Comparison of ENCODE assay signal across 1 cellular context in genomic region chr3:31559872-31560534, GRCh38.
TF ChIP-seq lines count a peak whose summit lies in the region.

No MANE protein-coding gene starts in this region.

TF ChIP-seq in GM23338, 12 proteins besides CTCF, POLR2A, EP300 and RAD21 (continued from another document):
- TF ChIP-seq ZNF331 (CRISPR knock-in tag; IDR thresholded peaks at IDR 0.05; ENCODE audit: low read depth) = no peak
- TF ChIP-seq NANOG (IDR thresholded peaks at IDR 0.05; ENCODE audit: borderline replicate concordance) = no peak
- TF ChIP-seq, protein P1, sequence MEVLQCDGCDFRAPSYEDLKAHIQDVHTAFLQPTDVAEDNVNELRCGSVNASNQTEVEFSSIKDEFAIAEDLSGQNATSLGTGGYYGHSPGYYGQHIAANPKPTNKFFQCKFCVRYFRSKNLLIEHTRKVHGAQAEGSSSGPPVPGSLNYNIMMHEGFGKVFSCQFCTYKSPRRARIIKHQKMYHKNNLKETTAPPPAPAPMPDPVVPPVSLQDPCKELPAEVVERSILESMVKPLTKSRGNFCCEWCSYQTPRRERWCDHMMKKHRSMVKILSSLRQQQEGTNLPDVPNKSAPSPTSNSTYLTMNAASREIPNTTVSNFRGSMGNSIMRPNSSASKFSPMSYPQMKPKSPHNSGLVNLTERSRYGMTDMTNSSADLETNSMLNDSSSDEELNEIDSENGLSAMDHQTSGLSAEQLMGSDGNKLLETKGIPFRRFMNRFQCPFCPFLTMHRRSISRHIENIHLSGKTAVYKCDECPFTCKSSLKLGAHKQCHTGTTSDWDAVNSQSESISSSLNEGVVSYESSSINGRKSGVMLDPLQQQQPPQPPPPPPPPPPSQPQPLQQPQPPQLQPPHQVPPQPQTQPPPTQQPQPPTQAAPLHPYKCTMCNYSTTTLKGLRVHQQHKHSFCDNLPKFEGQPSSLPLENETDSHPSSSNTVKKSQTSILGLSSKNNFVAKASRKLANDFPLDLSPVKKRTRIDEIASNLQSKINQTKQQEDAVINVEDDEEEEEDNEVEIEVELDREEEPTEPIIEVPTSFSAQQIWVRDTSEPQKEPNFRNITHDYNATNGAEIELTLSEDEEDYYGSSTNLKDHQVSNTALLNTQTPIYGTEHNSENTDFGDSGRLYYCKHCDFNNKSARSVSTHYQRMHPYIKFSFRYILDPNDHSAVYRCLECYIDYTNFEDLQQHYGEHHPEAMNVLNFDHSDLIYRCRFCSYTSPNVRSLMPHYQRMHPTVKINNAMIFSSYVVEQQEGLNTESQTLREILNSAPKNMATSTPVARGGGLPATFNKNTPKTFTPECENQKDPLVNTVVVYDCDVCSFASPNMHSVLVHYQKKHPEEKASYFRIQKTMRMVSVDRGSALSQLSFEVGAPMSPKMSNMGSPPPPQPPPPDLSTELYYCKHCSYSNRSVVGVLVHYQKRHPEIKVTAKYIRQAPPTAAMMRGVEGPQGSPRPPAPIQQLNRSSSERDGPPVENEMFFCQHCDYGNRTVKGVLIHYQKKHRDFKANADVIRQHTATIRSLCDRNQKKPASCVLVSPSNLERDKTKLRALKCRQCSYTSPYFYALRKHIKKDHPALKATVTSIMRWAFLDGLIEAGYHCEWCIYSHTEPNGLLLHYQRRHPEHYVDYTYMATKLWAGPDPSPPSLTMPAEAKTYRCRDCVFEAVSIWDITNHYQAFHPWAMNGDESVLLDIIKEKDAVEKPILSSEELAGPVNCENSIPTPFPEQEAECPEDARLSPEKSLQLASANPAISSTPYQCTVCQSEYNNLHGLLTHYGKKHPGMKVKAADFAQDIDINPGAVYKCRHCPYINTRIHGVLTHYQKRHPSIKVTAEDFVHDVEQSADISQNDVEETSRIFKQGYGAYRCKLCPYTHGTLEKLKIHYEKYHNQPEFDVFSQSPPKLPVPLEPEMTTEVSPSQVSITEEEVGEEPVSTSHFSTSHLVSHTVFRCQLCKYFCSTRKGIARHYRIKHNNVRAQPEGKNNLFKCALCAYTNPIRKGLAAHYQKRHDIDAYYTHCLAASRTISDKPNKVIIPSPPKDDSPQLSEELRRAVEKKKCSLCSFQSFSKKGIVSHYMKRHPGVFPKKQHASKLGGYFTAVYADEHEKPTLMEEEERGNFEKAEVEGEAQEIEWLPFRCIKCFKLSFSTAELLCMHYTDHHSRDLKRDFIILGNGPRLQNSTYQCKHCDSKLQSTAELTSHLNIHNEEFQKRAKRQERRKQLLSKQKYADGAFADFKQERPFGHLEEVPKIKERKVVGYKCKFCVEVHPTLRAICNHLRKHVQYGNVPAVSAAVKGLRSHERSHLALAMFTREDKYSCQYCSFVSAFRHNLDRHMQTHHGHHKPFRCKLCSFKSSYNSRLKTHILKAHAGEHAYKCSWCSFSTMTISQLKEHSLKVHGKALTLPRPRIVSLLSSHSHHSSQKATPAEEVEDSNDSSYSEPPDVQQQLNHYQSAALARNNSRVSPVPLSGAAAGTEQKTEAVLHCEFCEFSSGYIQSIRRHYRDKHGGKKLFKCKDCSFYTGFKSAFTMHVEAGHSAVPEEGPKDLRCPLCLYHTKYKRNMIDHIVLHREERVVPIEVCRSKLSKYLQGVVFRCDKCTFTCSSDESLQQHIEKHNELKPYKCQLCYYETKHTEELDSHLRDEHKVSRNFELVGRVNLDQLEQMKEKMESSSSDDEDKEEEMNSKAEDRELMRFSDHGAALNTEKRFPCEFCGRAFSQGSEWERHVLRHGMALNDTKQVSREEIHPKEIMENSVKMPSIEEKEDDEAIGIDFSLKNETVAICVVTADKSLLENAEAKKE (CRISPR knock-in tag; IDR thresholded peaks at IDR 0.05) = no peak
- TF ChIP-seq, protein P2, sequence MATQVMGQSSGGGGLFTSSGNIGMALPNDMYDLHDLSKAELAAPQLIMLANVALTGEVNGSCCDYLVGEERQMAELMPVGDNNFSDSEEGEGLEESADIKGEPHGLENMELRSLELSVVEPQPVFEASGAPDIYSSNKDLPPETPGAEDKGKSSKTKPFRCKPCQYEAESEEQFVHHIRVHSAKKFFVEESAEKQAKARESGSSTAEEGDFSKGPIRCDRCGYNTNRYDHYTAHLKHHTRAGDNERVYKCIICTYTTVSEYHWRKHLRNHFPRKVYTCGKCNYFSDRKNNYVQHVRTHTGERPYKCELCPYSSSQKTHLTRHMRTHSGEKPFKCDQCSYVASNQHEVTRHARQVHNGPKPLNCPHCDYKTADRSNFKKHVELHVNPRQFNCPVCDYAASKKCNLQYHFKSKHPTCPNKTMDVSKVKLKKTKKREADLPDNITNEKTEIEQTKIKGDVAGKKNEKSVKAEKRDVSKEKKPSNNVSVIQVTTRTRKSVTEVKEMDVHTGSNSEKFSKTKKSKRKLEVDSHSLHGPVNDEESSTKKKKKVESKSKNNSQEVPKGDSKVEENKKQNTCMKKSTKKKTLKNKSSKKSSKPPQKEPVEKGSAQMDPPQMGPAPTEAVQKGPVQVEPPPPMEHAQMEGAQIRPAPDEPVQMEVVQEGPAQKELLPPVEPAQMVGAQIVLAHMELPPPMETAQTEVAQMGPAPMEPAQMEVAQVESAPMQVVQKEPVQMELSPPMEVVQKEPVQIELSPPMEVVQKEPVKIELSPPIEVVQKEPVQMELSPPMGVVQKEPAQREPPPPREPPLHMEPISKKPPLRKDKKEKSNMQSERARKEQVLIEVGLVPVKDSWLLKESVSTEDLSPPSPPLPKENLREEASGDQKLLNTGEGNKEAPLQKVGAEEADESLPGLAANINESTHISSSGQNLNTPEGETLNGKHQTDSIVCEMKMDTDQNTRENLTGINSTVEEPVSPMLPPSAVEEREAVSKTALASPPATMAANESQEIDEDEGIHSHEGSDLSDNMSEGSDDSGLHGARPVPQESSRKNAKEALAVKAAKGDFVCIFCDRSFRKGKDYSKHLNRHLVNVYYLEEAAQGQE (IDR thresholded peaks at IDR 0.05; ENCODE audit: unreplicated experiment) = no peak
